In genomic region chr5:64775288-64775687, GRCh38 we compare ENCODE assay signal across 12 cellular contexts.
"Had no signal": no experiment of that assay in that cellular context is flagged by ENCODE, and none has a peak within 500 bp of the region (broad histone marks: within the 10 kb centered on the region; RNA-seq: fewer than 3 reads in every experiment).

No MANE protein-coding gene starts in this region.

- H3K4me3 ChIP-seq: esophagus muscularis mucosa, lung, right atrium auricular region had no signal

- ATAC-seq: left cardiac atrium; naive thymus-derived CD4-positive, alpha-beta T cell; stimulated activated naive B cell treated with anti-CD40 and anti-IgM and Interleukin-4, amounts not matched to agents 10 μg/mL and 1 μg/mL and 100 μg/mL, for 72 hours had no signal

- H3K9me3 ChIP-seq: esophagus muscularis mucosa, right atrium auricular region had no signal

- H3K27me3 ChIP-seq: esophagus muscularis mucosa, right atrium auricular region had no signal

- H3K36me3 ChIP-seq: right atrium auricular region had no signal

- DNase-seq: activated CD4-positive, alpha-beta T cell treated with anti-CD3 and anti-CD28 coated beads for 1 hour; activated CD4-positive, alpha-beta T cell treated with anti-CD3 and anti-CD28 coated beads, Interleukin-2, amount 50 U/mL, for 48 hours; activated T-cell treated with anti-CD3 and anti-CD28 coated beads, Interleukin-2, amount 50 U/mL, for 48 hours; aorta; glutamatergic neuron; left cardiac atrium; naive thymus-derived CD4-positive, alpha-beta T cell; small intestine; stimulated activated naive B cell treated with anti-CD40 and anti-IgM and Interleukin-4, amounts not matched to agents 10 μg/mL and 1 μg/mL and 100 μg/mL, for 72 hours had no signal

- H3K27ac ChIP-seq: esophagus muscularis mucosa, right atrium auricular region had no signal
